ENCODE assay signal across 1 cellular context in genomic region chr6:43538986-43539385, GRCh38. TPM values are rescaled to one million over a fixed set of nuclear protein-coding genes. Genes with fewer than 3 reads are reported as not detected.
"Had no signal": no experiment of that assay in that cellular context is flagged by ENCODE, and none has a peak within 500 bp of the region (broad histone marks: within the 10 kb centered on the region; RNA-seq: fewer than 3 reads in every experiment).

No MANE protein-coding gene starts in this region.

RNA-seq across cellular contexts. Expression of gene LRRC73, which starts 28.8 kb away (rescaled TPM):
- total RNA-seq: SJSA1 had no signal
